Comparison of ENCODE assay signal across 15 cellular contexts in genomic region chr1:186094170-186094569, GRCh38.
DNase-seq lines count a peak whose midpoint lies in the region; ATAC-seq, FAIRE-seq and TF ChIP-seq lines count a peak whose summit lies in the region.
"Had no signal": no experiment of that assay in that cellular context is flagged by ENCODE, and none has a peak within 500 bp of the region (broad histone marks: within the 10 kb centered on the region; RNA-seq: fewer than 3 reads in every experiment).

No MANE protein-coding gene starts in this region.

- H3K27ac ChIP-seq in HepG2 (ENCODE audit: extremely low read length, insufficient read depth, low read length), result no peak overlapping the region
- H3K27ac ChIP-seq: dorsolateral prefrontal cortex, hepatocyte, stomach had no signal

- H3K27me3 ChIP-seq in HepG2 (ENCODE audit: control insufficient read depth in 1 of 2, insufficient read depth in 2 of 2, low read length in 2 of 2), result no peaks in the 10 kb centered on the region
- H3K27me3 ChIP-seq: hepatocyte, stomach had no signal

- H3K79me2 ChIP-seq in HepG2 (ENCODE audit: insufficient read depth, low read length), result no peaks in the 10 kb centered on the region
- H3K79me2 ChIP-seq: hepatocyte had no signal

- no TSS peak for BruUV-seq in HepG2 (replicated peaks; lab: Mats Ljungman, UMichigan)

- FAIRE-seq in HepG2 (lab: Jason Lieb, UNC), result no peak
- FAIRE-seq: K562 had no signal

- WGBS in HepG2 (ENCODE audit: low lambda C conversion rate), result 8% methylated on average over 2 of the region's 2 CpGs

- in situ Hi-C loops in HepG2 (cut with HindIII; ENCODE audit: extremely low pct_ligation_motif_present, low pct_unique_long_range_greater_than_20kb), result no loop called here

- H3K36me3 ChIP-seq in HepG2 (replicated peaks in 1 of 2; ENCODE audit: control insufficient read depth in 1 of 2, insufficient read depth in 2 of 2, low read length in 2 of 2), result no peaks in the 10 kb centered on the region
- H3K36me3 ChIP-seq: stomach had no signal

- intact Hi-C loops in HepG2 (cut with micrococcal nuclease; ENCODE audit: unreplicated experiment), result no loop called here

- no peak for TF ChIP-seq POLR2A in HepG2 (IDR thresholded peaks at IDR 0.05; ENCODE audit: insufficient read depth in 1 of 2, low read depth in 2 of 2, low read length in 2 of 2)

- no peak for TF ChIP-seq EP300 in HepG2 (IDR thresholded peaks at IDR 0.05; ENCODE audit: low read depth in 2 of 2, low read length in 2 of 2)
- TF ChIP-seq EP300 in HepG2 (CRISPR knock-in tag; IDR thresholded peaks at IDR 0.05; ENCODE audit: borderline replicate concordance), result no peak

- no peaks in the 10 kb centered on the region for H3K9me3 ChIP-seq in HepG2 (ENCODE audit: low read length)
- H3K9me3 ChIP-seq: stomach had no signal

- no peaks in the 10 kb centered on the region for H3K4me1 ChIP-seq in HepG2 (ENCODE audit: insufficient read depth, low read length)
- H3K4me1 ChIP-seq: stomach had no signal

- no peak overlapping the region for H3K9ac ChIP-seq in HepG2 (ENCODE audit: insufficient read depth, low read depth, low read length)

- H3K4me3 ChIP-seq in choroid plexus epithelial cell (ENCODE audit: low read depth, low read length), result no peak overlapping the region
- no peak overlapping the region for H3K4me3 ChIP-seq in HepG2 (replicated peaks in 1 of 3; ENCODE audit: insufficient read depth in 1 of 3, low read depth in 2 of 3, low read length in 3 of 3)
- H3K4me3 ChIP-seq: dorsolateral prefrontal cortex, hepatocyte, K562, stomach had no signal

- TF ChIP-seq CTCF in choroid plexus epithelial cell (conservative IDR thresholded peaks at IDR 0.05; ENCODE audit: low read depth, low read length), result no peak
- TF ChIP-seq CTCF in HepG2 (CRISPR knock-in tag; IDR thresholded peaks at IDR 0.05), result no peak

- DNase-seq in GM03348 (ENCODE audit: low spot score), result peak; percentile 15
- DNase-seq in NCI-H69 (lab: John Stamatoyannopoulos, UW), result peak; percentile 9
- DNase-seq in choroid plexus epithelial cell (ENCODE audit: low read depth), result peak; percentile 61
- peak; percentile 51 for DNase-seq in non-pigmented ciliary epithelial cell (ENCODE audit: low read depth)
- no peak for DNase-seq in HepG2 (ENCODE audit: low spot score)
- DNase-seq: Calu3; dorsolateral prefrontal cortex; NCI-H187; stimulated activated CD4-positive, alpha-beta T cell treated with anti-CD3 and anti-CD28 coated beads, Interleukin-4, amount 100 ng/mL, for 24 hours; stomach; T-cell had no signal

- CTCF ChIA-PET in HepG2 (lab: Yijun Ruan, JAX; ENCODE audit: low intra/inter-chr PET ratio, low total read pairs), result no interaction called here

- no peak for TF ChIP-seq RAD21 in HepG2 (CRISPR knock-in tag; IDR thresholded peaks at IDR 0.05)

- H4K20me1 ChIP-seq in HepG2 (ENCODE audit: insufficient read depth, low read length), result no peaks in the 10 kb centered on the region

- POLR2A ChIA-PET in HepG2 (lab: Yijun Ruan, JAX), result no interaction called here

- H3K4me2 ChIP-seq in HepG2 (ENCODE audit: low read depth, low read length), result no peak overlapping the region

- ATAC-seq in HepG2 (no peak), HG02798 (IDR thresholded peaks at IDR 0.05; ENCODE audit: poor library complexity, unreplicated experiment) (no peak), GM19035 (IDR thresholded peaks at IDR 0.05; ENCODE audit: unreplicated experiment) (no peak)
- ATAC-seq: T-cell had no signal

- no peak overlapping the region for H2AFZ ChIP-seq in HepG2 (ENCODE audit: low read length)
- H2AFZ ChIP-seq: hepatocyte had no signal

TF ChIP-seq in HepG2, 621 proteins besides CTCF, POLR2A, EP300 and RAD21:
- TF ChIP-seq ZNF792 (CRISPR knock-in tag; IDR thresholded peaks at IDR 0.05) (no peak), MTF2 (CRISPR knock-in tag; IDR thresholded peaks at IDR 0.05; ENCODE audit: borderline replicate concordance) (no peak), ZNF496 (CRISPR knock-in tag; IDR thresholded peaks at IDR 0.05; ENCODE audit: insufficient replicate concordance) (no peak), ZNF782 (CRISPR knock-in tag; IDR thresholded peaks at IDR 0.05; ENCODE audit: borderline replicate concordance) (no peak), HOXA9 (CRISPR knock-in tag; IDR thresholded peaks at IDR 0.05; ENCODE audit: borderline replicate concordance) (no peak)
TF ChIP-seq in HepG2: peak in this region for 0.
